In the genomic region with DNA sequence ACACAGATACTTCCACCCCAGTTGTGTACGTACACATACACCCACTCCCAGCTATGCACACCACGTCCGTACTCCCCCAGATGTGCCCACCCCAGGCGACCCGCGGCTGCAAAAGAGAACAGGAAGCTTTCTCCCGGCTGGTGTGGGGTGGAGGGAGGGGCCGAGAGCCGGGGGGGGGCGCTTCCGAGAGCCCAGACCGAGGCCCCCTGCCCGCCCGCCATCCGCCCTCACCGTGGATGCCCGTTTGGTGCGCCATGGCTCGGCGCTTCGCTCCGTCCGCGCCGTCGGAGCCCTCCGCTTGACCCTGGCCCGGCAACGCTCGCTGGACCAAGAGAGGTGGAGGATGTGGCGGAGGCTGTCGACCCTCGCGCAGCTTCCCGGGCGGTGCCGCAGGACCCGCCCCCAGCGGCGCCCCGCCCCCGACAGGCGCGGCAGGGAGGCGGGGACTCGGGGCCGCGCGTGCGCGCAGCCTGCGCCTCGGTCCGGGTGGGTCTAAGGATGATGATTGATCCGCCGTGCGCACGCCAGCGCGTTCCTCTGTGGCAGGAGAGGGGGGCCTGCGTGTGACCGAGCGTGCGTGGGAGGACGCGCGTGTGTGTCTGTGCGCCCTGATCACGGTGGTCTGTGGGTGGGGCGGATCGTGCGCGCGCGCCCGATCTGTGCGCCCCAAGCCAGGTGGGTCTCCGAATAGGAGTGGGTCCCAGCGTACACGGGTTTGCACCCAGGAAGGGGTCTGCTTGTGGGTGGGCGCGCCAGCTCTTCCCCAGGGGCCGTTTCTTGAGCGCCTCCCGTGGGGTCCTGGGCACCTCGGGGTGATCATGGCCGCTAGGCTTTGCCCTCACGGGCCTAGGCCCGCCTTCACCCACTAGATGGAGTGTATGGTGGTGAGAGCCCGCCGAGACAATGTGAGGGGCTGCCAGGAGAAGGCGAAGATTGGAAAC, we compare ENCODE assay signal across 2 cellular contexts.
TF ChIP-seq lines count a peak whose summit lies in the region.

Gene TWF2, minus strand, starts transcription at position 398 of the 941 bp plus-strand sequence. Its CDS starts 142 bp downstream, at position 256.

TF ChIP-seq in HEK293, 187 proteins besides CTCF, POLR2A, EP300 and RAD21 (continued from another document and continues in another):
- TF ChIP-seq ZNF707 (tag by site-specific recombination; IDR thresholded peaks at IDR 0.05) (no peak), GLIS1 (tag by site-specific recombination; IDR thresholded peaks at IDR 0.05) (peak; percentile 66), ZNF558 (tag by site-specific recombination; IDR thresholded peaks at IDR 0.05) (no peak), PATZ1 (tag by site-specific recombination; IDR thresholded peaks at IDR 0.05) (peak; percentile 82), PBX3 (CRISPR knock-in tag; IDR thresholded peaks at IDR 0.05) (0 out of 2 replicates have a peak, but pooled peaks have one; percentile 69), ZBTB48 (tag by site-specific recombination; IDR thresholded peaks at IDR 0.05) (no peak), ZNF404 (tag by site-specific recombination; IDR thresholded peaks at IDR 0.05) (no peak), ZNF24 (tag by site-specific recombination; IDR thresholded peaks at IDR 0.05) (peak; percentile 27; the same call in 1 of the 2 replicates), ZBTB20 (tag by site-specific recombination; IDR thresholded peaks at IDR 0.05) (peak; percentile 98), ZNF121 (tag by site-specific recombination; IDR thresholded peaks at IDR 0.05) (no peak), ZNF843 (tag by site-specific recombination; IDR thresholded peaks at IDR 0.05) (no peak), ZNF23 (tag by site-specific recombination; IDR thresholded peaks at IDR 0.05; ENCODE audit: borderline replicate concordance) (no peak), SCRT2 (tag by site-specific recombination; IDR thresholded peaks at IDR 0.05) (no peak), ZNF571 (tag by site-specific recombination; IDR thresholded peaks at IDR 0.05) (no peak), ZFHX2 (tag by site-specific recombination; conservative IDR thresholded peaks at IDR 0.05) (peak; percentile 93), ZEB2 (tag by site-specific recombination; IDR thresholded peaks at IDR 0.05) (no peak; the same call in 1 of the 2 replicates)
- TF ChIP-seq, protein P1, sequence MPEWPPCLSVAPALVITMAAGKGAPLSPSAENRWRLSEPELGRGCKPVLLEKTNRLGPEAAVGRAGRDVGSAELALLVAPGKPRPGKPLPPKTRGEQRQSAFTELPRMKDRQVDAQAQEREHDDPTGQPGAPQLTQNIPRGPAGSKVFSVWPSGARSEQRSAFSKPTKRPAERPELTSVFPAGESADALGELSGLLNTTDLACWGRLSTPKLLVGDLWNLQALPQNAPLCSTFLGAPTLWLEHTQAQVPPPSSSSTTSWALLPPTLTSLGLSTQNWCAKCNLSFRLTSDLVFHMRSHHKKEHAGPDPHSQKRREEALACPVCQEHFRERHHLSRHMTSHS (tag by site-specific recombination; IDR thresholded peaks at IDR 0.05): no peak
- TF ChIP-seq, protein P2, sequence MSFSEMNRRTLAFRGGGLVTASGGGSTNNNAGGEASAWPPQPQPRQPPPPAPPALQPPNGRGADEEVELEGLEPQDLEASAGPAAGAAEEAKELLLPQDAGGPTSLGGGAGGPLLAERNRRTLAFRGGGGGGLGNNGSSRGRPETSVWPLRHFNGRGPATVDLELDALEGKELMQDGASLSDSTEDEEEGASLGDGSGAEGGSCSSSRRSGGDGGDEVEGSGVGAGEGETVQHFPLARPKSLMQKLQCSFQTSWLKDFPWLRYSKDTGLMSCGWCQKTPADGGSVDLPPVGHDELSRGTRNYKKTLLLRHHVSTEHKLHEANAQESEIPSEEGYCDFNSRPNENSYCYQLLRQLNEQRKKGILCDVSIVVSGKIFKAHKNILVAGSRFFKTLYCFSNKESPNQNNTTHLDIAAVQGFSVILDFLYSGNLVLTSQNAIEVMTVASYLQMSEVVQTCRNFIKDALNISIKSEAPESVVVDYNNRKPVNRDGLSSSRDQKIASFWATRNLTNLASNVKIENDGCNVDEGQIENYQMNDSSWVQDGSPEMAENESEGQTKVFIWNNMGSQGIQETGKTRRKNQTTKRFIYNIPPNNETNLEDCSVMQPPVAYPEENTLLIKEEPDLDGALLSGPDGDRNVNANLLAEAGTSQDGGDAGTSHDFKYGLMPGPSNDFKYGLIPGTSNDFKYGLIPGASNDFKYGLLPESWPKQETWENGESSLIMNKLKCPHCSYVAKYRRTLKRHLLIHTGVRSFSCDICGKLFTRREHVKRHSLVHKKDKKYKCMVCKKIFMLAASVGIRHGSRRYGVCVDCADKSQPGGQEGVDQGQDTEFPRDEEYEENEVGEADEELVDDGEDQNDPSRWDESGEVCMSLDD (tag by site-specific recombination; IDR thresholded peaks at IDR 0.05): peak; percentile 71; the same call in 1 of the 2 replicates

TF ChIP-seq in K562, 482 proteins besides CTCF, POLR2A, EP300 and RAD21 (continued from another document and continues in another):
- TF ChIP-seq MXD1 (CRISPR knock-in tag; IDR thresholded peaks at IDR 0.05; ENCODE audit: borderline replicate concordance, poor library complexity, severe bottlenecking): no peak
- no peak for TF ChIP-seq ZNF707 (CRISPR knock-in tag; conservative IDR thresholded peaks at IDR 0.05)
- peak; percentile 61; the same call in 1 of the 2 replicates for TF ChIP-seq SMAD4 (CRISPR knock-in tag; conservative IDR thresholded peaks at IDR 0.05)
- TF ChIP-seq, protein P3, sequence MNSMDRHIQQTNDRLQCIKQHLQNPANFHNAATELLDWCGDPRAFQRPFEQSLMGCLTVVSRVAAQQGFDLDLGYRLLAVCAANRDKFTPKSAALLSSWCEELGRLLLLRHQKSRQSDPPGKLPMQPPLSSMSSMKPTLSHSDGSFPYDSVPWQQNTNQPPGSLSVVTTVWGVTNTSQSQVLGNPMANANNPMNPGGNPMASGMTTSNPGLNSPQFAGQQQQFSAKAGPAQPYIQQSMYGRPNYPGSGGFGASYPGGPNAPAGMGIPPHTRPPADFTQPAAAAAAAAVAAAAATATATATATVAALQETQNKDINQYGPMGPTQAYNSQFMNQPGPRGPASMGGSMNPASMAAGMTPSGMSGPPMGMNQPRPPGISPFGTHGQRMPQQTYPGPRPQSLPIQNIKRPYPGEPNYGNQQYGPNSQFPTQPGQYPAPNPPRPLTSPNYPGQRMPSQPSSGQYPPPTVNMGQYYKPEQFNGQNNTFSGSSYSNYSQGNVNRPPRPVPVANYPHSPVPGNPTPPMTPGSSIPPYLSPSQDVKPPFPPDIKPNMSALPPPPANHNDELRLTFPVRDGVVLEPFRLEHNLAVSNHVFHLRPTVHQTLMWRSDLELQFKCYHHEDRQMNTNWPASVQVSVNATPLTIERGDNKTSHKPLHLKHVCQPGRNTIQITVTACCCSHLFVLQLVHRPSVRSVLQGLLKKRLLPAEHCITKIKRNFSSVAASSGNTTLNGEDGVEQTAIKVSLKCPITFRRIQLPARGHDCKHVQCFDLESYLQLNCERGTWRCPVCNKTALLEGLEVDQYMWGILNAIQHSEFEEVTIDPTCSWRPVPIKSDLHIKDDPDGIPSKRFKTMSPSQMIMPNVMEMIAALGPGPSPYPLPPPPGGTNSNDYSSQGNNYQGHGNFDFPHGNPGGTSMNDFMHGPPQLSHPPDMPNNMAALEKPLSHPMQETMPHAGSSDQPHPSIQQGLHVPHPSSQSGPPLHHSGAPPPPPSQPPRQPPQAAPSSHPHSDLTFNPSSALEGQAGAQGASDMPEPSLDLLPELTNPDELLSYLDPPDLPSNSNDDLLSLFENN (IDR thresholded peaks at IDR 0.05; ENCODE audit: low read depth in 2 of 2, low read length in 2 of 2): no peak
- TF ChIP-seq, protein P4, sequence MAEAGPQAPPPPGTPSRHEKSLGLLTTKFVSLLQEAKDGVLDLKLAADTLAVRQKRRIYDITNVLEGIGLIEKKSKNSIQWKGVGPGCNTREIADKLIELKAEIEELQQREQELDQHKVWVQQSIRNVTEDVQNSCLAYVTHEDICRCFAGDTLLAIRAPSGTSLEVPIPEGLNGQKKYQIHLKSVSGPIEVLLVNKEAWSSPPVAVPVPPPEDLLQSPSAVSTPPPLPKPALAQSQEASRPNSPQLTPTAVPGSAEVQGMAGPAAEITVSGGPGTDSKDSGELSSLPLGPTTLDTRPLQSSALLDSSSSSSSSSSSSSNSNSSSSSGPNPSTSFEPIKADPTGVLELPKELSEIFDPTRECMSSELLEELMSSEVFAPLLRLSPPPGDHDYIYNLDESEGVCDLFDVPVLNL (CRISPR knock-in tag; IDR thresholded peaks at IDR 0.05; ENCODE audit: low read depth): no peak
- TF ChIP-seq RCOR1 (IDR thresholded peaks at IDR 0.05; ENCODE audit: borderline replicate concordance in 1 of 2, low read depth in 2 of 2, low read length in 2 of 2): no peak
- no peak for TF ChIP-seq SIRT6 (IDR thresholded peaks at IDR 0.05; ENCODE audit: low read depth, low read length)
- no peak for TF ChIP-seq MTF1 (CRISPR knock-in tag; IDR thresholded peaks at IDR 0.05; ENCODE audit: borderline replicate concordance)
- no peak for TF ChIP-seq ZNF449 (CRISPR knock-in tag; IDR thresholded peaks at IDR 0.05)
- TF ChIP-seq NR3C1 (CRISPR knock-in tag; IDR thresholded peaks at IDR 0.05): no peak
- TF ChIP-seq GTF3C2 (IDR thresholded peaks at IDR 0.05; ENCODE audit: borderline replicate concordance, extremely low read depth, insufficient read length): no peak
- no peak for TF ChIP-seq KDM2B (CRISPR knock-in tag; IDR thresholded peaks at IDR 0.05)
- TF ChIP-seq ZNF436 (CRISPR knock-in tag; IDR thresholded peaks at IDR 0.05): no peak
- no peak for TF ChIP-seq CBX2 (IDR thresholded peaks at IDR 0.05; ENCODE audit: insufficient read depth, low read length, poor library complexity, severe bottlenecking)
- no peak for TF ChIP-seq NEUROD1 (IDR thresholded peaks at IDR 0.05; ENCODE audit: borderline replicate concordance, low read depth, low read length, partially characterized antibody)
- peak; percentile 65; the same call in 1 of the 2 replicates for TF ChIP-seq RB1 (IDR thresholded peaks at IDR 0.05; ENCODE audit: low read depth)
- TF ChIP-seq MEF2A (IDR thresholded peaks at IDR 0.05; ENCODE audit: control insufficient read depth, low read depth, low read length): no peak
- TF ChIP-seq, protein P5, sequence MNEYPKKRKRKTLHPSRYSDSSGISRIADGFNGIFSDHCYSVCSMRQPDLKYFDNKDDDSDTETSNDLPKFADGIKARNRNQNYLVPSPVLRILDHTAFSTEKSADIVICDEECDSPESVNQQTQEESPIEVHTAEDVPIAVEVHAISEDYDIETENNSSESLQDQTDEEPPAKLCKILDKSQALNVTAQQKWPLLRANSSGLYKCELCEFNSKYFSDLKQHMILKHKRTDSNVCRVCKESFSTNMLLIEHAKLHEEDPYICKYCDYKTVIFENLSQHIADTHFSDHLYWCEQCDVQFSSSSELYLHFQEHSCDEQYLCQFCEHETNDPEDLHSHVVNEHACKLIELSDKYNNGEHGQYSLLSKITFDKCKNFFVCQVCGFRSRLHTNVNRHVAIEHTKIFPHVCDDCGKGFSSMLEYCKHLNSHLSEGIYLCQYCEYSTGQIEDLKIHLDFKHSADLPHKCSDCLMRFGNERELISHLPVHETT (CRISPR knock-in tag; conservative IDR thresholded peaks at IDR 0.05 in 1 of 2, IDR thresholded peaks at IDR 0.05 in 1 of 2): no peak
- no peak for TF ChIP-seq MAFG (tag; conservative IDR thresholded peaks at IDR 0.05)
- no peak for TF ChIP-seq RBM14 (IDR thresholded peaks at IDR 0.05; ENCODE audit: borderline replicate concordance, insufficient read depth, low read depth, low read length)
- TF ChIP-seq NONO (IDR thresholded peaks at IDR 0.05; ENCODE audit: low read depth in 2 of 2, low read length in 1 of 2): no peak
- no peak for TF ChIP-seq THAP7 (CRISPR knock-in tag; IDR thresholded peaks at IDR 0.05)
- TF ChIP-seq CCNT2 (IDR thresholded peaks at IDR 0.05; ENCODE audit: borderline replicate concordance, extremely low read depth, insufficient read length, low read depth, low read length): peak; percentile 30
- no peak for TF ChIP-seq CREB5 (CRISPR knock-in tag; IDR thresholded peaks at IDR 0.05)
- TF ChIP-seq TARDBP (IDR thresholded peaks at IDR 0.05): no peak
